In the genomic region with DNA sequence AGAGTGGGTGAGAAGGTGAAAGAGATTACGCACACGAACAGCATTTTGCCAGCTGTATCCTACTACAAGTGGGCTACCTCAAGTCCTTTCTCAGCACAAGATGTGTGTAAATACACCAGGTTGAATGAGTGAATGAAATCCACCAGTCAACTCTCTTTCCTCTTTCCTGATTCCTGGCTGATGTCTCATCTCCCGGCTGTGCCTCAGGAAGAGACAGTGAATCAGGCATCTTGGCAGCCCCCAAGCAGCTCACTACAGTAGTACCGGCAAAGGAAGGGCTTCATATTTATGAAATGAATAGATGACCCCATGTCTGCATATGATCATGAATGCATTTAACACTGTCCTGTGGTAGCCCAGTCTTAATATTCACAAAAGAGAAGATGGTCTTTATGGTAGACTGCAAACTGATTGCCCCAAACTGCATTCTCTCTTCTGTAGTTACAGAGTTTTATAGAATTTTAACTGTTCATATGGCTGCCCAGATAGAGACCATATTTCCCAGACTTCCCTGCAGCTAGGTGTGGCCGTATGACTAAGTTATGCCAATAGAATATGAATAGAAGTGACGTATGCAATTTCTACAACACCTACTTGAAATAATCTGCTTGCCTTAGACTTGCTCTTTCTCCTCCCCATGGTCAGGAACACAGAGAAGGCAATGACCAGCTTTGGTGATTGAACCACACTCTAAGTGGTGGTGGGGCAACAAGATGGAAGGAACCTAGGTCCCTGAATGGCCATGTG, we compare ENCODE assay signal across 9 cellular contexts. TPM values are rescaled to one million over a fixed set of nuclear protein-coding genes. Genes with fewer than 3 reads are reported as not detected.
A peak's percentile ranks its signal among the peaks of the same experiment; 100 is the strongest.
DNase-seq lines count a peak whose midpoint lies in the region; ATAC-seq and TF ChIP-seq lines count a peak whose summit lies in the region.
"Had no signal": no experiment of that assay in that cellular context is flagged by ENCODE, and none has a peak within 500 bp of the region (broad histone marks: within the 10 kb centered on the region; RNA-seq: fewer than 3 reads in every experiment).

No MANE protein-coding gene starts in this region.

- ATAC-seq in HG03175 (IDR thresholded peaks at IDR 0.05; ENCODE audit: unreplicated experiment): no peak
- no peak for ATAC-seq in naive thymus-derived CD4-positive, alpha-beta T cell

- H3K4me3 Mint-ChIP-seq in naive thymus-derived CD4-positive, alpha-beta T cell: no peak overlapping the region

- H3K36me3 Mint-ChIP-seq in naive thymus-derived CD4-positive, alpha-beta T cell: peaks cover 0 to 4% (median 0%) of the 10 kb centered on the region in 5 donors

- H3K4me1 ChIP-seq in neutrophil (ENCODE audit: control insufficient read depth in 1 of 2, insufficient read depth in 1 of 2, low read depth in 1 of 2, low read length in 1 of 2): peaks cover 9 to 13% of the 10 kb centered on the region in 2 experiments
- no peaks in the 10 kb centered on the region for H3K4me1 ChIP-seq in naive thymus-derived CD4-positive, alpha-beta T cell (ENCODE audit: control insufficient read depth in 2 of 2, insufficient read depth in 2 of 2, low read length in 2 of 2)
- H3K4me1 ChIP-seq: pancreas had no signal

- POLR2A ChIA-PET in naive thymus-derived CD4-positive, alpha-beta T cell (lab: Charles Lee): no interaction called here

- peaks cover 0 to 18% (median 4%) of the 10 kb centered on the region in 7 donors for H3K4me1 Mint-ChIP-seq in naive thymus-derived CD4-positive, alpha-beta T cell

- peaks cover 6% of the 10 kb centered on the region for H3K36me3 ChIP-seq in neutrophil
- H3K36me3 ChIP-seq in naive thymus-derived CD4-positive, alpha-beta T cell (ENCODE audit: control insufficient read depth in 2 of 3, insufficient read depth in 3 of 3, low read length in 3 of 3): no peaks in the 10 kb centered on the region
- H3K36me3 ChIP-seq: pancreas had no signal

- peak overlapping the region; percentile 72 for H3K27ac ChIP-seq in neutrophil
- no peak overlapping the region for H3K27ac ChIP-seq in naive thymus-derived CD4-positive, alpha-beta T cell (ENCODE audit: low read depth, low read length)
- H3K27ac ChIP-seq: pancreas had no signal

- peak overlapping the region in 2 of 9 donors; percentile 45 to 46 for H3K27ac Mint-ChIP-seq in naive thymus-derived CD4-positive, alpha-beta T cell

- peak; percentile 96 for DNase-seq in EH (ENCODE audit: low read depth)
- peak; percentile 93 for DNase-seq in M059J (ENCODE audit: low read depth)
- DNase-seq in dermis blood vessel endothelial cell: peak; percentile 92
- DNase-seq in naive thymus-derived CD4-positive, alpha-beta T cell: no peak
- no peak for DNase-seq in NCI-H146 (lab: John Stamatoyannopoulos, UW)
- DNase-seq in NCI-H1930 (lab: John Stamatoyannopoulos, UW): no peak
- DNase-seq: pancreas had no signal

- H3K4me3 ChIP-seq in neutrophil (ENCODE audit: low read depth in 1 of 2, low read length in 1 of 2): no peak overlapping the region
- no peak overlapping the region for H3K4me3 ChIP-seq in naive thymus-derived CD4-positive, alpha-beta T cell (ENCODE audit: low read length)
- H3K4me3 ChIP-seq: pancreas had no signal

- intact Hi-C loops in naive thymus-derived CD4-positive, alpha-beta T cell (cut with micrococcal nuclease): no loop called here

- CTCF ChIA-PET in naive thymus-derived CD4-positive, alpha-beta T cell (lab: Charles Lee): interaction anchor here (0.6 kb wide), 1 partner anchor 1053 kb away, joined by 3 read pairs; no protein-coding TSS in a partner anchor

- no peak for TF ChIP-seq CTCF in neutrophil (IDR thresholded peaks at IDR 0.05)

- peaks cover 0 to 14% (median 3%) of the 10 kb centered on the region in 5 donors for H3K27me3 Mint-ChIP-seq in naive thymus-derived CD4-positive, alpha-beta T cell

- H3K9me3 ChIP-seq in neutrophil: no peaks in the 10 kb centered on the region
- no peaks in the 10 kb centered on the region for H3K9me3 ChIP-seq in naive thymus-derived CD4-positive, alpha-beta T cell (ENCODE audit: control insufficient read depth in 2 of 3, low read length in 3 of 3)
- H3K9me3 ChIP-seq: pancreas had no signal

- H3K27me3 ChIP-seq in neutrophil: no peaks in the 10 kb centered on the region
- no peaks in the 10 kb centered on the region for H3K27me3 ChIP-seq in naive thymus-derived CD4-positive, alpha-beta T cell (ENCODE audit: control insufficient read depth in 2 of 2, insufficient read depth in 2 of 2, low read length in 2 of 2)
- H3K27me3 ChIP-seq: pancreas had no signal

- peaks cover 0 to 5% (median 0%) of the 10 kb centered on the region in 11 donors for H3K9me3 Mint-ChIP-seq in naive thymus-derived CD4-positive, alpha-beta T cell

RNA-seq across cellular contexts. Expression of a gene that starts 22.7 kb away (rescaled TPM):
- 11.9 and 17.0 TPM in 2 replicates for total RNA-seq in M059J (2014; rRNA removed; shearing (Covaris generic))
- 35.7 and 73.0 TPM in 2 replicates for total RNA-seq in dermis blood vessel endothelial cell
- 1 to 10 TPM; 1.0 to 6.0 (median 2.1) TPM for total RNA-seq in naive thymus-derived CD4-positive, alpha-beta T cell
- polyA plus RNA-seq in naive thymus-derived CD4-positive, alpha-beta T cell: not detected

Comparison
In these comparisons a context has a peak if more than half of its experiments do, and no peak if none do; other contexts are left out.
1. DNase-seq: peak in EH (single experiment), M059J (single experiment) and dermis blood vessel endothelial cell (single experiment); none in naive thymus-derived CD4-positive, alpha-beta T cell (0 of 9), NCI-H146 (single experiment) and NCI-H1930 (0 of 2).